Comparison of ENCODE assay signal across 8 cellular contexts in genomic region chr21:29299906-29300546, GRCh38. TPM values are rescaled to one million over a fixed set of nuclear protein-coding genes. Genes with fewer than 3 reads are reported as not detected.
DNase-seq lines count a peak whose midpoint lies in the region; ATAC-seq and TF ChIP-seq lines count a peak whose summit lies in the region.

No MANE protein-coding gene starts in this region.

- peaks cover 10% of the 10 kb centered on the region for H3K27me3 Mint-ChIP-seq in neural progenitor cell (ENCODE audit: insufficient read depth, low read depth)

- H3K27ac ChIP-seq in DOHH2 (ENCODE audit: low read depth, low read length) (peak overlapping the region; percentile 56), HUES64 (ENCODE audit: low read depth, low read length) (peak overlapping the region; percentile 94), PC-9 (peak overlapping the region; percentile 91), neural progenitor cell (no peak overlapping the region), upper lobe of left lung (peak overlapping the region; percentile 97 to 100 (median 98))

- H3K27ac Mint-ChIP-seq in neural progenitor cell = peak overlapping the region; percentile 50

- no peak overlapping the region for H2AFZ ChIP-seq in PC-9
- peak overlapping the region; percentile 46 for H2AFZ ChIP-seq in neural progenitor cell (replicated peaks)

- H3K79me2 ChIP-seq in DOHH2 (ENCODE audit: control insufficient read depth, low read length) = peaks cover 58% of the 10 kb centered on the region
- H3K79me2 ChIP-seq in PC-9 (ENCODE audit: low read depth) = peaks cover 59% of the 10 kb centered on the region
- H3K79me2 ChIP-seq in neural progenitor cell (ENCODE audit: low read depth) = peaks cover 58% of the 10 kb centered on the region

- BruUV-seq in PC-9 (replicated peaks; lab: Mats Ljungman, UMichigan) = TSS peak; percentile 64

- H3K4me2 ChIP-seq in DOHH2 (ENCODE audit: low read length) (peak overlapping the region; percentile 87), PC-9 (peak overlapping the region; percentile 75), neural progenitor cell (peak overlapping the region; percentile 88)

- CTCF ChIA-PET in PC-9 (lab: Charles Lee) = interaction anchor here (0.7 kb wide), 1 partner anchor 243 kb away, joined by 3 read pairs; no protein-coding TSS in a partner anchor

- H3K9me2 ChIP-seq in DOHH2 (replicated peaks; ENCODE audit: control insufficient read depth, low read length) (no peaks in the 10 kb centered on the region), PC-9 (ENCODE audit: insufficient read depth) (no peaks in the 10 kb centered on the region)

- POLR2A ChIA-PET in PC-9 (lab: Charles Lee; ENCODE audit: unreplicated experiment) = interaction anchor here (0.5 kb wide), 1 partner anchor 80 kb away, joined by 3 read pairs; no protein-coding TSS in a partner anchor

- H3K27me3 ChIP-seq in DOHH2 (ENCODE audit: control insufficient read depth, low read length) (no peaks in the 10 kb centered on the region), HUES64 (ENCODE audit: insufficient read depth, low read length) (peaks cover 11% of the 10 kb centered on the region), PC-9 (ENCODE audit: insufficient read depth, low read depth) (no peaks in the 10 kb centered on the region), neural progenitor cell (peaks cover 10% of the 10 kb centered on the region), upper lobe of left lung (no peaks in the 10 kb centered on the region)

- H3K36me3 Mint-ChIP-seq in neural progenitor cell = peaks cover 18% of the 10 kb centered on the region

- 11% methylated on average over 9 of the region's 10 CpGs for WGBS in HUES64
- 24 to 30% methylated on average over 10 of the region's 10 CpGs for WGBS in upper lobe of left lung, 2 donors

- TF ChIP-seq EP300 in upper lobe of left lung (IDR thresholded peaks at IDR 0.05) = peak in 1 of 4 donors; percentile 87

- DNase-seq in PC-9 = peak; percentile 39 to 90
- peak; percentile 15 for DNase-seq in activated T-helper 1 cell treated with Interleukin-2 at 50 U/mL for 16 hours (ENCODE audit: low read depth)
- peak; percentile 96 to 97 for DNase-seq in foreskin fibroblast
- peak; percentile 64 for DNase-seq in neural progenitor cell (ENCODE audit: low spot score)
- DNase-seq in upper lobe of left lung = peak in 1 of 2 donors; percentile 91

- TF ChIP-seq CTCF in DOHH2 (IDR thresholded peaks at IDR 0.05; ENCODE audit: low read depth, low read length, poor library complexity, severe bottlenecking) = no peak
- TF ChIP-seq CTCF in PC-9 (conservative IDR thresholded peaks at IDR 0.05) = no peak
- no peak for TF ChIP-seq CTCF in foreskin fibroblast (IDR thresholded peaks at IDR 0.05; ENCODE audit: low read depth, low read length)
- no peak for TF ChIP-seq CTCF in neural progenitor cell (IDR thresholded peaks at IDR 0.05)
- no peak for TF ChIP-seq CTCF in upper lobe of left lung (IDR thresholded peaks at IDR 0.05)

- peak overlapping the region; percentile 92 for H3K4me3 Mint-ChIP-seq in neural progenitor cell

- H3K36me3 ChIP-seq in DOHH2 (ENCODE audit: control insufficient read depth, low read length) (peaks cover 4% of the 10 kb centered on the region; the same call in 1 of the 2 replicates), HUES64 (ENCODE audit: insufficient read depth, low read length) (no peaks in the 10 kb centered on the region), PC-9 (ENCODE audit: low read depth) (no peaks in the 10 kb centered on the region), neural progenitor cell (no peaks in the 10 kb centered on the region), upper lobe of left lung (no peaks in the 10 kb centered on the region)

- intact Hi-C loops in PC-9 (cut with micrococcal nuclease; ENCODE audit: unreplicated experiment) = loop anchor here (1.0 to 5.0 kb wide), 5 partner anchors 42 to 209 kb away; no protein-coding TSS in a partner anchor

- H3K4me1 ChIP-seq in DOHH2 (ENCODE audit: control insufficient read depth, low read length) (peaks cover 60% of the 10 kb centered on the region), HUES64 (ENCODE audit: insufficient read depth, low read length) (peaks cover 28% of the 10 kb centered on the region), PC-9 (replicated peaks; ENCODE audit: insufficient read depth) (peaks cover 38% of the 10 kb centered on the region), neural progenitor cell (peaks cover 12% of the 10 kb centered on the region), upper lobe of left lung (peaks cover 50 to 60% (median 53%) of the 10 kb centered on the region in 4 donors)

- H3K4me1 Mint-ChIP-seq in neural progenitor cell = peaks cover 33% of the 10 kb centered on the region

- peak in 2 of 4 donors; percentile 30 to 62 for TF ChIP-seq POLR2A in upper lobe of left lung (IDR thresholded peaks at IDR 0.05)

- H4K20me1 ChIP-seq in DOHH2 (ENCODE audit: control insufficient read depth, insufficient read depth, low read depth, low read length) (peaks cover 7% of the 10 kb centered on the region; the same call in 1 of the 2 replicates), PC-9 (ENCODE audit: insufficient read depth) (peaks cover 32% of the 10 kb centered on the region), neural progenitor cell (ENCODE audit: low read depth) (peaks cover 55% of the 10 kb centered on the region)

- H3F3A ChIP-seq in DOHH2 (ENCODE audit: control insufficient read depth, insufficient read depth) (peaks cover 10% of the 10 kb centered on the region; the same call in 1 of the 2 replicates), PC-9 (ENCODE audit: insufficient read depth, low read depth) (peaks cover 9% of the 10 kb centered on the region; the same call in 1 of the 2 replicates), neural progenitor cell (ENCODE audit: low read depth) (peaks cover 13% of the 10 kb centered on the region)

- ATAC-seq in GM21619 (IDR thresholded peaks at IDR 0.05; ENCODE audit: unreplicated experiment) (peak; percentile 40), upper lobe of left lung (ENCODE audit: low FRiP score in 2 of 2) (peak; percentile 64 to 86)

- no peaks in the 10 kb centered on the region for H3K9me3 ChIP-seq in DOHH2 (ENCODE audit: control insufficient read depth, insufficient read depth, low read length)
- H3K9me3 ChIP-seq in HUES64 (ENCODE audit: insufficient read depth, low read depth, low read length) = no peaks in the 10 kb centered on the region
- no peaks in the 10 kb centered on the region for H3K9me3 ChIP-seq in PC-9 (ENCODE audit: insufficient read depth, low read depth)
- no peaks in the 10 kb centered on the region for H3K9me3 ChIP-seq in neural progenitor cell (ENCODE audit: low read depth)
- no peaks in the 10 kb centered on the region for H3K9me3 ChIP-seq in upper lobe of left lung

- H3K9me3 Mint-ChIP-seq in neural progenitor cell = peaks cover 18% of the 10 kb centered on the region

- H3K9ac ChIP-seq in HUES64 (ENCODE audit: low read depth, low read length) (peak overlapping the region; percentile 89), neural progenitor cell (peak overlapping the region; percentile 53)

- H3K4me3 ChIP-seq in DOHH2 (ENCODE audit: low read length) (peak overlapping the region; percentile 98), HUES64 (ENCODE audit: low read length) (peak overlapping the region; percentile 77), PC-9 (peak overlapping the region; percentile 92), foreskin fibroblast (ENCODE audit: low read depth in 1 of 2, low read length in 2 of 2) (peak overlapping the region; percentile 71 to 77), neural progenitor cell (peak overlapping the region; percentile 66), upper lobe of left lung (peak overlapping the region; percentile 51 to 95 (median 72))

RNA-seq across cellular contexts. Expression of gene BACH1, which starts 1.3 kb away (rescaled TPM):
- 22.0 TPM for polyA plus RNA-seq in HUES64 (2013, experiment 1 of 2)
- 22.2 TPM for polyA plus RNA-seq in HUES64 (2013, experiment 2 of 2)
- total RNA-seq in PC-9 (2021) (32.3 and 39.9 TPM in 2 replicates), neural progenitor cell (ENCODE audit: low replicate concordance) (48.4 and 93.8 TPM in 2 replicates), upper lobe of left lung (100 to 1,000 TPM in 2 of 6 donors, 10 to 100 TPM in 4; 41.6 to 119 (median 78.9) TPM)
